4 cellular contexts compared by ENCODE assay signal in the genomic region with DNA sequence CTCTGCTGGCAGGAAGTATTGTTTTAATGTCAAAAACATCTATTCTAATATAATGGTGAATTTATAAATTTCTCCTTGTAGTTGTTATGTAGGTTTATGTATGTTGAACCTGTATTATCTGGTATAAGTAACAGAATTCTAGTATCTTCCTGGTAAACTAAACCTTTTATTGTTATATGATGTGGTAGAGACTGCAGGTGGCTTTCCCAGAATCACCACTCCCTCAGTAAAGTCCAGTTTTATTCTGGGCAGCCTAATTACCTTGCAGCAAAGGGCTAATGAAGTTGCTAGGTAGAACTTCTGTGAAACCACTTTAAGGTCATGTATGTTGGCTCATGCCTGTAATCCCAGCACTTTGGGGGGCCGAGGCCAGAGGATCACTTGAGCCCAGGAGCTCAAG.
"Had no signal": no experiment of that assay in that cellular context is flagged by ENCODE, and none has a peak within 500 bp of the region (broad histone marks: within the 10 kb centered on the region; RNA-seq: fewer than 3 reads in every experiment).

No MANE protein-coding gene starts in this region.

- H3K4me3 ChIP-seq: GM23338 had no signal

- ATAC-seq: GM23338 had no signal

- H3K4me3 Mint-ChIP-seq: GM23338, H9 had no signal

- H3K9me3 Mint-ChIP-seq: GM23338, H9 had no signal

- DNase-seq: H9, HCEC 1CT, IMR-90 had no signal

- H3K27ac Mint-ChIP-seq: GM23338, H9 had no signal
